2 cellular contexts compared by ENCODE assay signal in genomic region chr7:57403051-57403450, GRCh38. TPM values are rescaled to one million over a fixed set of nuclear protein-coding genes. Genes with fewer than 3 reads are reported as not detected.
"Had no signal": no experiment of that assay in that cellular context is flagged by ENCODE, and none has a peak within 500 bp of the region (broad histone marks: within the 10 kb centered on the region; RNA-seq: fewer than 3 reads in every experiment).

No MANE protein-coding gene starts in this region.

RNA-seq across cellular contexts. Expression of gene ZNF716, which starts 46.9 kb away (rescaled TPM):
- total RNA-seq: G401, GM12878 had no signal
- polyA plus RNA-seq: GM12878 had no signal
